In the genomic region with DNA sequence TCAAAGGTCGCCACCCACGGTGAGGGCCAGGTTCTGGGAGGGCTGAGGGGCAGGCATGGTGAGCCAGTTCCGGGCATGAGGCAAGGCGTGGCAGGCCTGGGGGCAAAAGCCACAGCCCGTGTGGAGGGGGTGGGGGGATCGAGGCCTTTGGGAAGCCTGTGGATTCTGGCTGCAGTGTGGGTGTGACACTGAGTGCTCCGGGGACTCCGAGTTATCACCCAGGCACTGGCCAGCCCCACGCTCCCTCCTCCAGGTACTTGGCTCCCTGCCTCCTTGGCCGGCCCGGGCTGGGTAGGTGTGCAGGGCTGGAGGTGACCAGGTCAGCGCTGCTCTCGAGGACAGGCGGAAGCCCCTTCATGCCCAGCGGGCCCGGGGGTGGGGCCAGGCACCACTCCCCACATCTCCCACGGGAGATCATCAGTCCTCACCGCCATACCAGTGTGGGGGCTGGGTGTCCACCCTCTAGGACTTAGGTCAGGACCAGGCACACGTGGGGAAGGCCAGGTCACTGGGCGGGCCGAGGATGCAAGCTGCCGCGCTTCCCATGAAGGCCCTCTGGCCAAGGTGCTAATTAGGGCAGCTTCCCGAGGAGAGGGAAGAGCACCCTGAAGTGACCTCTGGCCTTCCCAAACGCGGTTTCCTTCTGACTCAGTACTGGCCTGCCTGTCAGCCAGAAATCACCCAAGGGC, we compare ENCODE assay signal across 1 cellular context.
TF ChIP-seq lines count a peak whose summit lies in the region.

No MANE protein-coding gene starts in this region.

TF ChIP-seq in HepG2, 621 proteins besides CTCF, POLR2A, EP300 and RAD21 (continued from another document):
- TF ChIP-seq, protein P1, sequence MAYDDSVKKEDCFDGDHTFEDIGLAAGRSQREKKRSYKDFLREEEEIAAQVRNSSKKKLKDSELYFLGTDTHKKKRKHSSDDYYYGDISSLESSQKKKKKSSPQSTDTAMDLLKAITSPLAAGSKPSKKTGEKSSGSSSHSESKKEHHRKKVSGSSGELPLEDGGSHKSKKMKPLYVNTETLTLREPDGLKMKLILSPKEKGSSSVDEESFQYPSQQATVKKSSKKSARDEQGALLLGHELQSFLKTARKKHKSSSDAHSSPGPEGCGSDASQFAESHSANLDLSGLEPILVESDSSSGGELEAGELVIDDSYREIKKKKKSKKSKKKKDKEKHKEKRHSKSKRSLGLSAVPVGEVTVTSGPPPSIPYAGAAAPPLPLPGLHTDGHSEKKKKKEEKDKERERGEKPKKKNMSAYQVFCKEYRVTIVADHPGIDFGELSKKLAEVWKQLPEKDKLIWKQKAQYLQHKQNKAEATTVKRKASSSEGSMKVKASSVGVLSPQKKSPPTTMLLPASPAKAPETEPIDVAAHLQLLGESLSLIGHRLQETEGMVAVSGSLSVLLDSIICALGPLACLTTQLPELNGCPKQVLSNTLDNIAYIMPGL (CRISPR knock-in tag; IDR thresholded peaks at IDR 0.05; ENCODE audit: borderline replicate concordance in 1 of 2, low read depth in 1 of 2): no peak
- TF ChIP-seq SETDB1 (CRISPR knock-in tag; IDR thresholded peaks at IDR 0.05; ENCODE audit: borderline replicate concordance) (no peak), NCOA2 (CRISPR knock-in tag; IDR thresholded peaks at IDR 0.05) (no peak), HDAC1 (CRISPR knock-in tag; IDR thresholded peaks at IDR 0.05) (0 out of 2 replicates have a peak, but pooled peaks have one; percentile 23), ZNF263 (CRISPR knock-in tag; IDR thresholded peaks at IDR 0.05) (no peak), REL (CRISPR knock-in tag; conservative IDR thresholded peaks at IDR 0.05) (no peak), TCF7L2 (IDR thresholded peaks at IDR 0.05; ENCODE audit: low read depth, low read length) (no peak), SNAI1 (CRISPR knock-in tag; IDR thresholded peaks at IDR 0.05; ENCODE audit: borderline replicate concordance) (0 out of 2 replicates have a peak, but pooled peaks have one; percentile 32), BORCS8-MEF2B (CRISPR knock-in tag; IDR thresholded peaks at IDR 0.05) (no peak), LCORL (IDR thresholded peaks at IDR 0.05) (no peak), LCORL (CRISPR knock-in tag; IDR thresholded peaks at IDR 0.05) (0 out of 2 replicates have a peak, but pooled peaks have one; percentile 11), POLR2AphosphoS5 (IDR thresholded peaks at IDR 0.05; ENCODE audit: low read depth, low read length) (no peak), TOPORS (CRISPR knock-in tag; IDR thresholded peaks at IDR 0.05) (no peak), SMARCE1 (IDR thresholded peaks at IDR 0.05; ENCODE audit: borderline replicate concordance) (no peak), RFXANK (CRISPR knock-in tag; IDR thresholded peaks at IDR 0.05) (no peak), SALL1 (CRISPR knock-in tag; IDR thresholded peaks at IDR 0.05) (0 out of 2 replicates have a peak, but pooled peaks have one; percentile 13), ARNTL (CRISPR knock-in tag; IDR thresholded peaks at IDR 0.05) (no peak), ZNF737 (CRISPR knock-in tag; IDR thresholded peaks at IDR 0.05; ENCODE audit: borderline replicate concordance) (no peak), HHEX (CRISPR knock-in tag; IDR thresholded peaks at IDR 0.05) (no peak), RFX3 (CRISPR knock-in tag; IDR thresholded peaks at IDR 0.05) (no peak), ZFP36L1 (CRISPR knock-in tag; IDR thresholded peaks at IDR 0.05) (no peak), ZFYVE20 (CRISPR knock-in tag; IDR thresholded peaks at IDR 0.05; ENCODE audit: borderline replicate concordance, low read depth) (no peak)
- TF ChIP-seq, protein P2, sequence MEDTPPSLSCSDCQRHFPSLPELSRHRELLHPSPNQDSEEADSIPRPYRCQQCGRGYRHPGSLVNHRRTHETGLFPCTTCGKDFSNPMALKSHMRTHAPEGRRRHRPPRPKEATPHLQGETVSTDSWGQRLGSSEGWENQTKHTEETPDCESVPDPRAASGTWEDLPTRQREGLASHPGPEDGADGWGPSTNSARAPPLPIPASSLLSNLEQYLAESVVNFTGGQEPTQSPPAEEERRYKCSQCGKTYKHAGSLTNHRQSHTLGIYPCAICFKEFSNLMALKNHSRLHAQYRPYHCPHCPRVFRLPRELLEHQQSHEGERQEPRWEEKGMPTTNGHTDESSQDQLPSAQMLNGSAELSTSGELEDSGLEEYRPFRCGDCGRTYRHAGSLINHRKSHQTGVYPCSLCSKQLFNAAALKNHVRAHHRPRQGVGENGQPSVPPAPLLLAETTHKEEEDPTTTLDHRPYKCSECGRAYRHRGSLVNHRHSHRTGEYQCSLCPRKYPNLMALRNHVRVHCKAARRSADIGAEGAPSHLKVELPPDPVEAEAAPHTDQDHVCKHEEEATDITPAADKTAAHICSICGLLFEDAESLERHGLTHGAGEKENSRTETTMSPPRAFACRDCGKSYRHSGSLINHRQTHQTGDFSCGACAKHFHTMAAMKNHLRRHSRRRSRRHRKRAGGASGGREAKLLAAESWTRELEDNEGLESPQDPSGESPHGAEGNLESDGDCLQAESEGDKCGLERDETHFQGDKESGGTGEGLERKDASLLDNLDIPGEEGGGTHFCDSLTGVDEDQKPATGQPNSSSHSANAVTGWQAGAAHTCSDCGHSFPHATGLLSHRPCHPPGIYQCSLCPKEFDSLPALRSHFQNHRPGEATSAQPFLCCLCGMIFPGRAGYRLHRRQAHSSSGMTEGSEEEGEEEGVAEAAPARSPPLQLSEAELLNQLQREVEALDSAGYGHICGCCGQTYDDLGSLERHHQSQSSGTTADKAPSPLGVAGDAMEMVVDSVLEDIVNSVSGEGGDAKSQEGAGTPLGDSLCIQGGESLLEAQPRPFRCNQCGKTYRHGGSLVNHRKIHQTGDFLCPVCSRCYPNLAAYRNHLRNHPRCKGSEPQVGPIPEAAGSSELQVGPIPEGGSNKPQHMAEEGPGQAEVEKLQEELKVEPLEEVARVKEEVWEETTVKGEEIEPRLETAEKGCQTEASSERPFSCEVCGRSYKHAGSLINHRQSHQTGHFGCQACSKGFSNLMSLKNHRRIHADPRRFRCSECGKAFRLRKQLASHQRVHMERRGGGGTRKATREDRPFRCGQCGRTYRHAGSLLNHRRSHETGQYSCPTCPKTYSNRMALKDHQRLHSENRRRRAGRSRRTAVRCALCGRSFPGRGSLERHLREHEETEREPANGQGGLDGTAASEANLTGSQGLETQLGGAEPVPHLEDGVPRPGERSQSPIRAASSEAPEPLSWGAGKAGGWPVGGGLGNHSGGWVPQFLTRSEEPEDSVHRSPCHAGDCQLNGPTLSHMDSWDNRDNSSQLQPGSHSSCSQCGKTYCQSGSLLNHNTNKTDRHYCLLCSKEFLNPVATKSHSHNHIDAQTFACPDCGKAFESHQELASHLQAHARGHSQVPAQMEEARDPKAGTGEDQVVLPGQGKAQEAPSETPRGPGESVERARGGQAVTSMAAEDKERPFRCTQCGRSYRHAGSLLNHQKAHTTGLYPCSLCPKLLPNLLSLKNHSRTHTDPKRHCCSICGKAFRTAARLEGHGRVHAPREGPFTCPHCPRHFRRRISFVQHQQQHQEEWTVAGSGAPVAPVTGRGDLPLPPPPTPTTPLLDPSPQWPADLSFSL (CRISPR knock-in tag; IDR thresholded peaks at IDR 0.05): no peak
- TF ChIP-seq, protein P3, sequence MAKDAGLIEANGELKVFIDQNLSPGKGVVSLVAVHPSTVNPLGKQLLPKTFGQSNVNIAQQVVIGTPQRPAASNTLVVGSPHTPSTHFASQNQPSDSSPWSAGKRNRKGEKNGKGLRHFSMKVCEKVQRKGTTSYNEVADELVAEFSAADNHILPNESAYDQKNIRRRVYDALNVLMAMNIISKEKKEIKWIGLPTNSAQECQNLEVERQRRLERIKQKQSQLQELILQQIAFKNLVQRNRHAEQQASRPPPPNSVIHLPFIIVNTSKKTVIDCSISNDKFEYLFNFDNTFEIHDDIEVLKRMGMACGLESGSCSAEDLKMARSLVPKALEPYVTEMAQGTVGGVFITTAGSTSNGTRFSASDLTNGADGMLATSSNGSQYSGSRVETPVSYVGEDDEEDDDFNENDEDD (CRISPR knock-in tag; IDR thresholded peaks at IDR 0.05; ENCODE audit: borderline replicate concordance): no peak; the same call in 1 of the 2 replicates
- TF ChIP-seq, protein P4, sequence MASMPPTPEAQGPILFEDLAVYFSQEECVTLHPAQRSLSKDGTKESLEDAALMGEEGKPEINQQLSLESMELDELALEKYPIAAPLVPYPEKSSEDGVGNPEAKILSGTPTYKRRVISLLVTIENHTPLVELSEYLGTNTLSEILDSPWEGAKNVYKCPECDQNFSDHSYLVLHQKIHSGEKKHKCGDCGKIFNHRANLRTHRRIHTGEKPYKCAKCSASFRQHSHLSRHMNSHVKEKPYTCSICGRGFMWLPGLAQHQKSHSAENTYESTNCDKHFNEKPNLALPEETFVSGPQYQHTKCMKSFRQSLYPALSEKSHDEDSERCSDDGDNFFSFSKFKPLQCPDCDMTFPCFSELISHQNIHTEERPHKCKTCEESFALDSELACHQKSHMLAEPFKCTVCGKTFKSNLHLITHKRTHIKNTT (CRISPR knock-in tag; IDR thresholded peaks at IDR 0.05): no peak
- TF ChIP-seq, protein P5, sequence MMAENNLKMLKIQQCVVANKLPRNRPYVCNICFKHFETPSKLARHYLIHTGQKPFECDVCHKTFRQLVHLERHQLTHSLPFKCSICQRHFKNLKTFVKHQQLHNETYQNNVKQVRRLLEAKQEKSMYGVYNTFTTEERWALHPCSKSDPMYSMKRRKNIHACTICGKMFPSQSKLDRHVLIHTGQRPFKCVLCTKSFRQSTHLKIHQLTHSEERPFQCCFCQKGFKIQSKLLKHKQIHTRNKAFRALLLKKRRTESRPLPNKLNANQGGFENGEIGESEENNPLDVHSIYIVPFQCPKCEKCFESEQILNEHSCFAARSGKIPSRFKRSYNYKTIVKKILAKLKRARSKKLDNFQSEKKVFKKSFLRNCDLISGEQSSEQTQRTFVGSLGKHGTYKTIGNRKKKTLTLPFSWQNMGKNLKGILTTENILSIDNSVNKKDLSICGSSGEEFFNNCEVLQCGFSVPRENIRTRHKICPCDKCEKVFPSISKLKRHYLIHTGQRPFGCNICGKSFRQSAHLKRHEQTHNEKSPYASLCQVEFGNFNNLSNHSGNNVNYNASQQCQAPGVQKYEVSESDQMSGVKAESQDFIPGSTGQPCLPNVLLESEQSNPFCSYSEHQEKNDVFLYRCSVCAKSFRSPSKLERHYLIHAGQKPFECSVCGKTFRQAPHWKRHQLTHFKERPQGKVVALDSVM (CRISPR knock-in tag; IDR thresholded peaks at IDR 0.05): no peak
